Comparison of ENCODE assay signal across 22 cellular contexts in genomic region chr1:177786346-177786745, GRCh38.
DNase-seq lines count a peak whose midpoint lies in the region; ATAC-seq, FAIRE-seq and TF ChIP-seq lines count a peak whose summit lies in the region.
"Had no signal": no experiment of that assay in that cellular context is flagged by ENCODE, and none has a peak within 500 bp of the region (broad histone marks: within the 10 kb centered on the region; RNA-seq: fewer than 3 reads in every experiment).

No MANE protein-coding gene starts in this region.

- no peak overlapping the region for H4K8ac ChIP-seq in mesendoderm (ENCODE audit: low read depth, low read length)

- no CpG with 5 or more reads among the region's 3 CpGs for WGBS in mesendoderm (ENCODE audit: extremely low coverage, insufficient coverage, low lambda C conversion rate)

- H3K4me1 Mint-ChIP-seq in astrocyte (ENCODE audit: low read depth, unreplicated experiment), result peaks cover 22% of the 10 kb centered on the region
- no peaks in the 10 kb centered on the region for H3K4me1 Mint-ChIP-seq in activated T-cell treated with anti-CD3 and anti-CD28 coated beads, Interleukin-2, amount 50 U/mL, for 72 hours (ENCODE audit: low read depth)
- H3K4me1 Mint-ChIP-seq: CD4-positive, CD25-positive, alpha-beta regulatory T cell; GM23338 had no signal

- peak overlapping the region; percentile 34 for H3K27ac Mint-ChIP-seq in astrocyte (ENCODE audit: unreplicated experiment)
- H3K27ac Mint-ChIP-seq in activated T-cell treated with anti-CD3 and anti-CD28 coated beads, Interleukin-2, amount 50 U/mL, for 72 hours, result no peak overlapping the region
- H3K27ac Mint-ChIP-seq: CD4-positive, CD25-positive, alpha-beta regulatory T cell; CD8-positive, alpha-beta T cell; GM23338; H9 had no signal

- H3K4ac ChIP-seq in mesendoderm (ENCODE audit: low read depth, low read length), result no peak overlapping the region

- H3K9ac ChIP-seq in astrocyte (ENCODE audit: low read length), result no peak overlapping the region
- H3K9ac ChIP-seq in mesendoderm (ENCODE audit: low read length), result no peak overlapping the region

- no peaks in the 10 kb centered on the region for H4K20me1 ChIP-seq in astrocyte (ENCODE audit: insufficient read depth, low read length)

- H3K4me3 ChIP-seq in astrocyte (ENCODE audit: insufficient read depth, low read depth, low read length) (no peak overlapping the region), mesendoderm (ENCODE audit: low read length) (no peak overlapping the region)
- H3K4me3 ChIP-seq: A549, GM23338 had no signal

- H2AK5ac ChIP-seq in mesendoderm (ENCODE audit: low read length), result no peak overlapping the region

- H3K56ac ChIP-seq in mesendoderm (ENCODE audit: low read length), result no peak overlapping the region

- DNase-seq in EH (ENCODE audit: low read depth) (peak; percentile 67), astrocyte (ENCODE audit: low read depth) (no peak), mesendoderm (peak; percentile 35), superior temporal gyrus (ENCODE audit: extremely low spot score) (no peak)
- no peak for DNase-seq in activated T-cell treated with anti-CD3 and anti-CD28 coated beads, Interleukin-2, amount 50 U/mL, for 72 hours
- DNase-seq: 8988T; ACHN; C1 segment of cervical spinal cord; Caco-2; CD4-positive, CD25-positive, alpha-beta regulatory T cell; CD8-positive, alpha-beta T cell; DMS153; DND-41; GF-D8; H9 had no signal

- H3K27me3 ChIP-seq in astrocyte (ENCODE audit: insufficient read depth, low read length), result no peaks in the 10 kb centered on the region
- H3K27me3 ChIP-seq in mesendoderm (ENCODE audit: insufficient read depth, low read length, poor library complexity), result no peaks in the 10 kb centered on the region

- no peak for ATAC-seq in HG02763 (IDR thresholded peaks at IDR 0.05; ENCODE audit: unreplicated experiment)
- ATAC-seq in activated T-cell treated with anti-CD3 and anti-CD28 coated beads, Interleukin-2, amount 50 U/mL, for 72 hours (replicated peaks in 1 of 2), result no peak
- ATAC-seq in HG02623 (IDR thresholded peaks at IDR 0.05; ENCODE audit: unreplicated experiment), result no peak
- ATAC-seq: A549; CD8-positive, alpha-beta T cell; GM23338; HCT116 had no signal

- no peak overlapping the region for H3K23ac ChIP-seq in mesendoderm (ENCODE audit: low read length)

- H2BK15ac ChIP-seq in mesendoderm (replicated peaks; ENCODE audit: low read depth), result no peak overlapping the region

- H2BK120ac ChIP-seq in mesendoderm (ENCODE audit: low read depth, low read length), result no peak overlapping the region

- H3K79me2 ChIP-seq in astrocyte (ENCODE audit: insufficient read depth, low read length) (no peaks in the 10 kb centered on the region), mesendoderm (ENCODE audit: control insufficient read depth, insufficient read depth, low read length) (no peaks in the 10 kb centered on the region)

- H3K4me2 ChIP-seq in astrocyte (ENCODE audit: low read length), result peak overlapping the region; percentile 17
- no peak overlapping the region for H3K4me2 ChIP-seq in mesendoderm (ENCODE audit: low read length)
- H3K4me2 ChIP-seq: A549, GM23338 had no signal

- no peaks in the 10 kb centered on the region for H3K79me1 ChIP-seq in mesendoderm (ENCODE audit: low read length)

- FAIRE-seq in astrocyte (lab: Jason Lieb, UNC), result no peak
- FAIRE-seq: A549, GM12891, GM18507 had no signal

- no peak for TF ChIP-seq CTCF in astrocyte (IDR thresholded peaks at IDR 0.05; ENCODE audit: insufficient read depth, low read depth, low read length)

- no peak overlapping the region for H4K5ac ChIP-seq in mesendoderm (ENCODE audit: low read length)

- no peak overlapping the region for H3K4me3 Mint-ChIP-seq in astrocyte (ENCODE audit: unreplicated experiment)
- H3K4me3 Mint-ChIP-seq in activated T-cell treated with anti-CD3 and anti-CD28 coated beads, Interleukin-2, amount 50 U/mL, for 72 hours, result no peak overlapping the region
- H3K4me3 Mint-ChIP-seq: CD4-positive, CD25-positive, alpha-beta regulatory T cell; CD8-positive, alpha-beta T cell; GM23338; H9 had no signal

- no peak overlapping the region for H3K27ac ChIP-seq in astrocyte (ENCODE audit: low read depth, low read length)
- no peak overlapping the region for H3K27ac ChIP-seq in mesendoderm (ENCODE audit: low read depth, low read length)
- H3K27ac ChIP-seq: A549 had no signal

- no peaks in the 10 kb centered on the region for H3K27me3 Mint-ChIP-seq in astrocyte (ENCODE audit: low read depth, unreplicated experiment)
- H3K27me3 Mint-ChIP-seq in activated T-cell treated with anti-CD3 and anti-CD28 coated beads, Interleukin-2, amount 50 U/mL, for 72 hours (ENCODE audit: low read depth), result no peaks in the 10 kb centered on the region
- H3K27me3 Mint-ChIP-seq: CD4-positive, CD25-positive, alpha-beta regulatory T cell had no signal

- H3K9me3 Mint-ChIP-seq in astrocyte (ENCODE audit: unreplicated experiment), result no peaks in the 10 kb centered on the region
- H3K9me3 Mint-ChIP-seq in activated T-cell treated with anti-CD3 and anti-CD28 coated beads, Interleukin-2, amount 50 U/mL, for 72 hours, result peaks cover 6 to 7% of the 10 kb centered on the region in 2 donors
- H3K9me3 Mint-ChIP-seq: CD8-positive, alpha-beta T cell; GM23338 had no signal

- H3K18ac ChIP-seq in mesendoderm (ENCODE audit: low read length), result no peak overlapping the region

- no peaks in the 10 kb centered on the region for H3K36me3 ChIP-seq in astrocyte (ENCODE audit: insufficient read depth, low read length)
- no peaks in the 10 kb centered on the region for H3K36me3 ChIP-seq in mesendoderm (ENCODE audit: control insufficient read depth, insufficient read depth, low read length)

- no peaks in the 10 kb centered on the region for H3K36me3 Mint-ChIP-seq in astrocyte (ENCODE audit: low read depth, unreplicated experiment)
- no peaks in the 10 kb centered on the region for H3K36me3 Mint-ChIP-seq in activated T-cell treated with anti-CD3 and anti-CD28 coated beads, Interleukin-2, amount 50 U/mL, for 72 hours (ENCODE audit: insufficient read depth in 2 of 2)
- H3K36me3 Mint-ChIP-seq: CD4-positive, CD25-positive, alpha-beta regulatory T cell; CD8-positive, alpha-beta T cell had no signal

- H2AFZ ChIP-seq in astrocyte (ENCODE audit: low read depth, low read length), result no peak overlapping the region
- H2AFZ ChIP-seq: GM23338 had no signal

- H3K4me1 ChIP-seq in astrocyte (ENCODE audit: insufficient read depth, low read length) (no peaks in the 10 kb centered on the region), mesendoderm (ENCODE audit: control insufficient read depth, low read depth, low read length) (no peaks in the 10 kb centered on the region)
- H3K4me1 ChIP-seq: A549, Caco-2 had no signal

- H3K9me3 ChIP-seq in astrocyte (ENCODE audit: insufficient read depth, low read depth, low read length), result no peaks in the 10 kb centered on the region
- H3K9me3 ChIP-seq: A549, Caco-2 had no signal

- no peak overlapping the region for H2BK5ac ChIP-seq in mesendoderm (ENCODE audit: low read length)

Comparison
In these comparisons a context has a peak if more than half of its experiments do, and no peak if none do; other contexts are left out.
1. DNase-seq: peak in EH (single experiment) and mesendoderm (single experiment); none in astrocyte (single experiment), superior temporal gyrus (single experiment) and activated T-cell treated with anti-CD3 and anti-CD28 coated beads, Interleukin-2, amount 50 U/mL, for 72 hours (0 of 2).